In the genomic region with DNA sequence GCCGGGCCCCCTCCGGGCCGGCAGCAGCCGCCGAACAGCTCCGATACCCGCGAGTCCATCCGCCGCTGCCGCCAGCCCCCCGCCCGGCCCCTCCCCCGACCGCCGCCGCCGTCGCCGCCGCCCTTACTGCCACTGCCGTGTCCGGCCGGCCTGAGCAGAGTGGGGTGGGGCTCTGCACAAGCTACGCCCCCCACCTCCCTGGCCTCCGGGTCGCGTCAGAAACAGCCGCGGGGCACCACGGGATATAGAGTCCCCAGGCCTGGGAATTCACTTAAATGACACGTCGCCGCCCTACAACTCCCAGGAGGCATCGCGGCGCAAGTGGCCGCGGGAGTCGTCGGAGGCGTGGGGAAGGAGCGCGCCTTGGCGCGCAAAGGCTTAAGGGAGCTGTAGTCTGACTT, we compare ENCODE assay signal across 8 cellular contexts. TPM values are rescaled to one million over a fixed set of nuclear protein-coding genes. Genes with fewer than 3 reads are reported as not detected.
DNase-seq lines count a peak whose midpoint lies in the region; ATAC-seq and TF ChIP-seq lines count a peak whose summit lies in the region.

A gene with protein sequence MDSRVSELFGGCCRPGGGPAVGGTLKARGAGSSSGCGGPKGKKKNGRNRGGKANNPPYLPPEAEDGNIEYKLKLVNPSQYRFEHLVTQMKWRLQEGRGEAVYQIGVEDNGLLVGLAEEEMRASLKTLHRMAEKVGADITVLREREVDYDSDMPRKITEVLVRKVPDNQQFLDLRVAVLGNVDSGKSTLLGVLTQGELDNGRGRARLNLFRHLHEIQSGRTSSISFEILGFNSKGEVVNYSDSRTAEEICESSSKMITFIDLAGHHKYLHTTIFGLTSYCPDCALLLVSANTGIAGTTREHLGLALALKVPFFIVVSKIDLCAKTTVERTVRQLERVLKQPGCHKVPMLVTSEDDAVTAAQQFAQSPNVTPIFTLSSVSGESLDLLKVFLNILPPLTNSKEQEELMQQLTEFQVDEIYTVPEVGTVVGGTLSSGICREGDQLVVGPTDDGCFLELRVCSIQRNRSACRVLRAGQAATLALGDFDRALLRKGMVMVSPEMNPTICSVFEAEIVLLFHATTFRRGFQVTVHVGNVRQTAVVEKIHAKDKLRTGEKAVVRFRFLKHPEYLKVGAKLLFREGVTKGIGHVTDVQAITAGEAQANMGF (minus strand): TSS at position 161 of the 401 bp plus-strand sequence. CDS start 102 bp downstream, at position 59.

- peak within 1 kb of the TSS; percentile 99 for H3K27ac Mint-ChIP-seq in activated naive CD4-positive, alpha-beta T cell treated with anti-CD3 and anti-CD28 coated beads for 36 hours

- peak within 1 kb of the TSS; percentile 98 for H3K4me3 Mint-ChIP-seq in activated naive CD4-positive, alpha-beta T cell treated with anti-CD3 and anti-CD28 coated beads for 36 hours

- peak; percentile 97 for DNase-seq in GDM1 (lab: John Stamatoyannopoulos, UW)
- DNase-seq in HEK293T (ENCODE audit: extremely low spot score): peak; percentile 95
- peak; percentile 99 for DNase-seq in MV-4-11 (lab: John Stamatoyannopoulos, UW)
- peak; percentile 99 for DNase-seq in SK-N-DZ (ENCODE audit: low spot score)
- peak; percentile 99 for DNase-seq in activated naive CD4-positive, alpha-beta T cell treated with anti-CD3 and anti-CD28 coated beads for 36 hours
- DNase-seq in non-pigmented ciliary epithelial cell (ENCODE audit: low read depth): peak; percentile 95
- DNase-seq in suprapubic skin (ENCODE audit: low spot score in 2 of 2): peak; percentile 99 to 100

- no peaks in the 10 kb centered on the region for H3K27me3 Mint-ChIP-seq in activated naive CD4-positive, alpha-beta T cell treated with anti-CD3 and anti-CD28 coated beads for 36 hours (ENCODE audit: low read depth)

- CTCF ChIA-PET in HEK293T (lab: Yijun Ruan, JAX): interaction anchor here (0.6 to 0.8 kb wide), 3 partner anchors 20 to 423 kb away, joined by 3 to 4 read pairs (median 3); no protein-coding TSS in a partner anchor
- CTCF ChIA-PET in activated naive CD4-positive, alpha-beta T cell treated with anti-CD3 and anti-CD28 coated beads for 36 hours (lab: Charles Lee): interaction anchor here (0.8 to 1.6 kb wide), 3 partner anchors 20 to 449 kb away, joined by 3 to 8 read pairs (median 4); no protein-coding TSS in a partner anchor

- H3K4me3 ChIP-seq in gastroesophageal sphincter (peak within 1 kb of the TSS; percentile 73 to 99), suprapubic skin (peak within 1 kb of the TSS; percentile 70)

- no peak for TF ChIP-seq CTCF in gastroesophageal sphincter (IDR thresholded peaks at IDR 0.05)
- no peak for TF ChIP-seq CTCF in suprapubic skin (IDR thresholded peaks at IDR 0.05)

- POLR2A ChIA-PET in HEK293T (lab: Yijun Ruan, JAX): interaction anchor here (0.8 to 2.3 kb wide), 34 partner anchors 9 to 861 kb away, joined by 3 to 32 read pairs (median 4); partner anchors contain the start of genes HSP90AB1, POLH, RSPH9 and VEGFA

- peak; percentile 92 for ATAC-seq in gastroesophageal sphincter

- H3K27ac ChIP-seq in gastroesophageal sphincter: peak within 1 kb of the TSS; percentile 88 to 99 (median 97)
- peak within 1 kb of the TSS; percentile 92 for H3K27ac ChIP-seq in suprapubic skin

- H3K27me3 ChIP-seq in gastroesophageal sphincter (no peaks in the 10 kb centered on the region), suprapubic skin (no peaks in the 10 kb centered on the region)

- TF ChIP-seq POLR2A in gastroesophageal sphincter (IDR thresholded peaks at IDR 0.05) (peak in 1 of 2 donors; percentile 31), suprapubic skin (IDR thresholded peaks at IDR 0.05) (no peak)

- H3K9me3 Mint-ChIP-seq in activated naive CD4-positive, alpha-beta T cell treated with anti-CD3 and anti-CD28 coated beads for 36 hours: no peaks in the 10 kb centered on the region

- H3K36me3 Mint-ChIP-seq in activated naive CD4-positive, alpha-beta T cell treated with anti-CD3 and anti-CD28 coated beads for 36 hours (ENCODE audit: low read depth): peaks cover 15% of the 10 kb centered on the region

- intact Hi-C loops in activated naive CD4-positive, alpha-beta T cell treated with anti-CD3 and anti-CD28 coated beads for 36 hours (cut with micrococcal nuclease): loop anchor here (1.0 to 5.0 kb wide), 11 partner anchors 16 to 617 kb away; partner anchors contain the start of genes ABCC10, KLC4, MRPL14 and MRPL2

- peaks cover 0 to 21% of the 10 kb centered on the region in 2 donors for H3K36me3 ChIP-seq in gastroesophageal sphincter
- H3K36me3 ChIP-seq in suprapubic skin: peaks cover 22% of the 10 kb centered on the region

- no CpG with 5 or more reads among the region's 46 CpGs for WGBS in gastroesophageal sphincter (ENCODE audit: low coverage in 1 of 2), 2 donors
- 0% methylated on average over 16 of the region's 46 CpGs for whole genome bisulfite sequencing in suprapubic skin

- H3K4me1 ChIP-seq in gastroesophageal sphincter: peaks cover 0 to 44% (median 12%) of the 10 kb centered on the region in 3 donors
- H3K4me1 ChIP-seq in suprapubic skin: peaks cover 26% of the 10 kb centered on the region

- TF ChIP-seq EP300 in gastroesophageal sphincter (IDR thresholded peaks at IDR 0.05) (no peak), suprapubic skin (IDR thresholded peaks at IDR 0.05) (no peak)

- H3K9me3 ChIP-seq in gastroesophageal sphincter: no peaks in the 10 kb centered on the region
- no peaks in the 10 kb centered on the region for H3K9me3 ChIP-seq in suprapubic skin

- H3K4me1 Mint-ChIP-seq in activated naive CD4-positive, alpha-beta T cell treated with anti-CD3 and anti-CD28 coated beads for 36 hours (ENCODE audit: low read depth): peaks cover 32% of the 10 kb centered on the region

TF ChIP-seq in HEK293T, 16 proteins besides CTCF, POLR2A, EP300 and RAD21:
- TF ChIP-seq, protein P1, sequence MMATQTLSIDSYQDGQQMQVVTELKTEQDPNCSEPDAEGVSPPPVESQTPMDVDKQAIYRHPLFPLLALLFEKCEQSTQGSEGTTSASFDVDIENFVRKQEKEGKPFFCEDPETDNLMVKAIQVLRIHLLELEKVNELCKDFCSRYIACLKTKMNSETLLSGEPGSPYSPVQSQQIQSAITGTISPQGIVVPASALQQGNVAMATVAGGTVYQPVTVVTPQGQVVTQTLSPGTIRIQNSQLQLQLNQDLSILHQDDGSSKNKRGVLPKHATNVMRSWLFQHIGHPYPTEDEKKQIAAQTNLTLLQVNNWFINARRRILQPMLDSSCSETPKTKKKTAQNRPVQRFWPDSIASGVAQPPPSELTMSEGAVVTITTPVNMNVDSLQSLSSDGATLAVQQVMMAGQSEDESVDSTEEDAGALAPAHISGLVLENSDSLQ (IDR thresholded peaks at IDR 0.05): peak; percentile 61; the same call in 1 of the 2 replicates
- TF ChIP-seq HDGF (IDR thresholded peaks at IDR 0.05; ENCODE audit: borderline replicate concordance) (no peak), ELF4 (IDR thresholded peaks at IDR 0.05) (peak; percentile 30; the same call in 1 of the 2 replicates)

RNA-seq across cellular contexts. Expression of the gene that starts here (rescaled TPM):
- polyA plus RNA-seq in SK-N-DZ (2014; cell fraction: cytosol; rRNA removed): 48.7 and 53.0 TPM in 2 replicates
- 247 and 282 TPM in 2 replicates for polyA plus RNA-seq in SK-N-DZ (2014; cell fraction: nucleus; rRNA removed)
- total RNA-seq in activated naive CD4-positive, alpha-beta T cell treated with anti-CD3 and anti-CD28 coated beads for 36 hours: 10 to 100 TPM; 54.5 to 57.5 TPM
- 10 to 100 TPM; 28.8 to 44.5 (median 31.4) TPM for total RNA-seq in gastroesophageal sphincter
- 10 to 100 TPM; 23.7 to 67.6 (median 31.5) TPM for total RNA-seq in suprapubic skin

Comparison
In these comparisons a context has a peak if more than half of its experiments do, and no peak if none do; other contexts are left out.
1. Peak in every context shown above with its lines: DNase-seq, ATAC-seq, H3K4me3 ChIP-seq and H3K27ac ChIP-seq.